ENCODE assay signal across 1 cellular context in genomic region chr1:213790565-213790964, GRCh38.
A peak's percentile ranks its signal among the peaks of the same experiment; 100 is the strongest.
TF ChIP-seq lines count a peak whose summit lies in the region.

No MANE protein-coding gene starts in this region.

TF ChIP-seq in HepG2, 621 proteins besides CTCF, POLR2A, EP300 and RAD21 (continued from another document and continues in another):
- TF ChIP-seq ZNF280D (CRISPR knock-in tag; IDR thresholded peaks at IDR 0.05) (no peak), ZNF260 (CRISPR knock-in tag; IDR thresholded peaks at IDR 0.05; ENCODE audit: borderline replicate concordance, low read depth) (no peak), YEATS2 (CRISPR knock-in tag; IDR thresholded peaks at IDR 0.05; ENCODE audit: borderline replicate concordance) (no peak), ATF1 (CRISPR knock-in tag; IDR thresholded peaks at IDR 0.05) (no peak), NFKBIZ (CRISPR knock-in tag; IDR thresholded peaks at IDR 0.05) (no peak), ZNF558 (CRISPR knock-in tag; IDR thresholded peaks at IDR 0.05; ENCODE audit: borderline replicate concordance) (no peak), SRSF4 (IDR thresholded peaks at IDR 0.05; ENCODE audit: low read depth, low read length, poor library complexity, severe bottlenecking) (no peak), ZNF354B (CRISPR knock-in tag; IDR thresholded peaks at IDR 0.05) (no peak), RXRB (CRISPR knock-in tag; IDR thresholded peaks at IDR 0.05; ENCODE audit: borderline replicate concordance) (peak; percentile 67; the same call in 1 of the 2 replicates), ZSCAN20 (CRISPR knock-in tag; IDR thresholded peaks at IDR 0.05; ENCODE audit: borderline replicate concordance) (no peak), ZMAT3 (CRISPR knock-in tag; conservative IDR thresholded peaks at IDR 0.05) (no peak), HNF1A (IDR thresholded peaks at IDR 0.05; ENCODE audit: low read depth) (no peak), HNF1A (CRISPR knock-in tag; IDR thresholded peaks at IDR 0.05; ENCODE audit: borderline replicate concordance) (no peak), THRA (CRISPR knock-in tag; IDR thresholded peaks at IDR 0.05; ENCODE audit: borderline replicate concordance) (peak; percentile 33; the same call in 1 of the 2 replicates), AGO2 (optimal IDR thresholded peaks at IDR 0.05; ENCODE audit: low read depth, low read length) (no peak), NFIC (IDR thresholded peaks at IDR 0.05; ENCODE audit: low read length) (peak; percentile 63; the same call in 1 of the 2 replicates), MED1 (CRISPR knock-in tag; IDR thresholded peaks at IDR 0.05) (peak; percentile 45; the same call in 1 of the 2 replicates), ZNF441 (CRISPR knock-in tag; IDR thresholded peaks at IDR 0.05; ENCODE audit: borderline replicate concordance) (no peak), ZNF563 (CRISPR knock-in tag; IDR thresholded peaks at IDR 0.05) (no peak), ZNF670 (CRISPR knock-in tag; IDR thresholded peaks at IDR 0.05; ENCODE audit: borderline replicate concordance) (no peak), ZBTB4 (CRISPR knock-in tag; IDR thresholded peaks at IDR 0.05; ENCODE audit: borderline replicate concordance) (no peak), CBX2 (IDR thresholded peaks at IDR 0.05; ENCODE audit: low read depth, low read length) (no peak), CBX2 (CRISPR knock-in tag; IDR thresholded peaks at IDR 0.05; ENCODE audit: low read depth) (no peak), ZNF562 (CRISPR knock-in tag; IDR thresholded peaks at IDR 0.05; ENCODE audit: borderline replicate concordance) (no peak), SP1 (IDR thresholded peaks at IDR 0.05) (no peak), SP1 (CRISPR knock-in tag; IDR thresholded peaks at IDR 0.05) (no peak), HES4 (CRISPR knock-in tag; IDR thresholded peaks at IDR 0.05; ENCODE audit: borderline replicate concordance) (no peak), FOSL1 (CRISPR knock-in tag; IDR thresholded peaks at IDR 0.05; ENCODE audit: borderline replicate concordance) (peak; percentile 61; the same call in 1 of the 2 replicates), ARNTL (CRISPR knock-in tag; IDR thresholded peaks at IDR 0.05) (no peak), KAT8 (CRISPR knock-in tag; IDR thresholded peaks at IDR 0.05) (0 out of 2 replicates have a peak, but pooled peaks have one; percentile 30), ZNF331 (CRISPR knock-in tag; IDR thresholded peaks at IDR 0.05) (peak; percentile 38; the same call in 1 of the 2 replicates), KMT2B (CRISPR knock-in tag; IDR thresholded peaks at IDR 0.05) (no peak), ZIK1 (CRISPR knock-in tag; IDR thresholded peaks at IDR 0.05; ENCODE audit: borderline replicate concordance, low read depth) (no peak), IRF9 (CRISPR knock-in tag; IDR thresholded peaks at IDR 0.05; ENCODE audit: borderline replicate concordance) (no peak), ZNF432 (CRISPR knock-in tag; IDR thresholded peaks at IDR 0.05; ENCODE audit: borderline replicate concordance) (no peak), ZNF414 (CRISPR knock-in tag; IDR thresholded peaks at IDR 0.05) (no peak), KAT7 (CRISPR knock-in tag; IDR thresholded peaks at IDR 0.05; ENCODE audit: borderline replicate concordance) (0 out of 2 replicates have a peak, but pooled peaks have one; percentile 45)
- TF ChIP-seq, protein P1, sequence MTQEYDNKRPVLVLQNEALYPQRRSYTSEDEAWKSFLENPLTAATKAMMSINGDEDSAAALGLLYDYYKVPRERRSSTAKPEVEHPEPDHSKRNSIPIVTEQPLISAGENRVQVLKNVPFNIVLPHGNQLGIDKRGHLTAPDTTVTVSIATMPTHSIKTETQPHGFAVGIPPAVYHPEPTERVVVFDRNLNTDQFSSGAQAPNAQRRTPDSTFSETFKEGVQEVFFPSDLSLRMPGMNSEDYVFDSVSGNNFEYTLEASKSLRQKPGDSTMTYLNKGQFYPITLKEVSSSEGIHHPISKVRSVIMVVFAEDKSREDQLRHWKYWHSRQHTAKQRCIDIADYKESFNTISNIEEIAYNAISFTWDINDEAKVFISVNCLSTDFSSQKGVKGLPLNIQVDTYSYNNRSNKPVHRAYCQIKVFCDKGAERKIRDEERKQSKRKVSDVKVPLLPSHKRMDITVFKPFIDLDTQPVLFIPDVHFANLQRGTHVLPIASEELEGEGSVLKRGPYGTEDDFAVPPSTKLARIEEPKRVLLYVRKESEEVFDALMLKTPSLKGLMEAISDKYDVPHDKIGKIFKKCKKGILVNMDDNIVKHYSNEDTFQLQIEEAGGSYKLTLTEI (CRISPR knock-in tag; conservative IDR thresholded peaks at IDR 0.05): no peak
- TF ChIP-seq, protein P2, sequence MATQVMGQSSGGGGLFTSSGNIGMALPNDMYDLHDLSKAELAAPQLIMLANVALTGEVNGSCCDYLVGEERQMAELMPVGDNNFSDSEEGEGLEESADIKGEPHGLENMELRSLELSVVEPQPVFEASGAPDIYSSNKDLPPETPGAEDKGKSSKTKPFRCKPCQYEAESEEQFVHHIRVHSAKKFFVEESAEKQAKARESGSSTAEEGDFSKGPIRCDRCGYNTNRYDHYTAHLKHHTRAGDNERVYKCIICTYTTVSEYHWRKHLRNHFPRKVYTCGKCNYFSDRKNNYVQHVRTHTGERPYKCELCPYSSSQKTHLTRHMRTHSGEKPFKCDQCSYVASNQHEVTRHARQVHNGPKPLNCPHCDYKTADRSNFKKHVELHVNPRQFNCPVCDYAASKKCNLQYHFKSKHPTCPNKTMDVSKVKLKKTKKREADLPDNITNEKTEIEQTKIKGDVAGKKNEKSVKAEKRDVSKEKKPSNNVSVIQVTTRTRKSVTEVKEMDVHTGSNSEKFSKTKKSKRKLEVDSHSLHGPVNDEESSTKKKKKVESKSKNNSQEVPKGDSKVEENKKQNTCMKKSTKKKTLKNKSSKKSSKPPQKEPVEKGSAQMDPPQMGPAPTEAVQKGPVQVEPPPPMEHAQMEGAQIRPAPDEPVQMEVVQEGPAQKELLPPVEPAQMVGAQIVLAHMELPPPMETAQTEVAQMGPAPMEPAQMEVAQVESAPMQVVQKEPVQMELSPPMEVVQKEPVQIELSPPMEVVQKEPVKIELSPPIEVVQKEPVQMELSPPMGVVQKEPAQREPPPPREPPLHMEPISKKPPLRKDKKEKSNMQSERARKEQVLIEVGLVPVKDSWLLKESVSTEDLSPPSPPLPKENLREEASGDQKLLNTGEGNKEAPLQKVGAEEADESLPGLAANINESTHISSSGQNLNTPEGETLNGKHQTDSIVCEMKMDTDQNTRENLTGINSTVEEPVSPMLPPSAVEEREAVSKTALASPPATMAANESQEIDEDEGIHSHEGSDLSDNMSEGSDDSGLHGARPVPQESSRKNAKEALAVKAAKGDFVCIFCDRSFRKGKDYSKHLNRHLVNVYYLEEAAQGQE (IDR thresholded peaks at IDR 0.05; ENCODE audit: borderline replicate concordance in 1 of 2, low read depth in 1 of 2, low read length in 2 of 2): no peak
- TF ChIP-seq, protein P3, sequence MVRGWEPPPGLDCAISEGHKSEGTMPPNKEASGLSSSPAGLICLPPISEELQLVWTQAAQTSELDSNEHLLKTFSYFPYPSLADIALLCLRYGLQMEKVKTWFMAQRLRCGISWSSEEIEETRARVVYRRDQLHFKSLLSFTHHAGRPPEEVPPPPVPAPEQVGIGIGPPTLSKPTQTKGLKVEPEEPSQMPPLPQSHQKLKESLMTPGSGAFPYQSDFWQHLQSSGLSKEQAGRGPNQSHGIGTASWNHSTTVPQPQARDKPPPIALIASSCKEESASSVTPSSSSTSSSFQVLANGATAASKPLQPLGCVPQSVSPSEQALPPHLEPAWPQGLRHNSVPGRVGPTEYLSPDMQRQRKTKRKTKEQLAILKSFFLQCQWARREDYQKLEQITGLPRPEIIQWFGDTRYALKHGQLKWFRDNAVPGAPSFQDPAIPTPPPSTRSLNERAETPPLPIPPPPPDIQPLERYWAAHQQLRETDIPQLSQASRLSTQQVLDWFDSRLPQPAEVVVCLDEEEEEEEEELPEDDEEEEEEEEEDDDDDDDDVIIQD (CRISPR knock-in tag; IDR thresholded peaks at IDR 0.05; ENCODE audit: low read depth): peak; percentile 68; the same call in 1 of the 2 replicates
